Comparison of ENCODE assay signal across 8 cellular contexts in genomic region chr19:15379996-15380647, GRCh38. TPM values are rescaled to one million over a fixed set of nuclear protein-coding genes. Genes with fewer than 3 reads are reported as not detected.
A peak's percentile ranks its signal among the peaks of the same experiment; 100 is the strongest.
DNase-seq lines count a peak whose midpoint lies in the region; ATAC-seq and TF ChIP-seq lines count a peak whose summit lies in the region.

No MANE protein-coding gene starts in this region.

- intact Hi-C loops in vagina (cut with DNase I), result loop anchor here (5.0 kb wide), 1 partner anchor 57 kb away; no protein-coding TSS in a partner anchor

- DNase-seq in NCI-H524 (lab: John Stamatoyannopoulos, UW), result peak; percentile 41 to 69
- no peak for DNase-seq in NCI-H524 treated with DMSO at 0.1 percent for 48 hours (lab: John Stamatoyannopoulos, UW)
- DNase-seq in HPDE6-E6E7 (ENCODE audit: extremely low spot score), result peak; percentile 47
- DNase-seq in effector memory CD8-positive, alpha-beta T cell, result no peak
- DNase-seq in vagina (ENCODE audit: extremely low spot score in 2 of 2), result no peak

- peak overlapping the region; percentile 97 to 99 for H3K27ac Mint-ChIP-seq in effector memory CD8-positive, alpha-beta T cell

- no peaks in the 10 kb centered on the region for H3K9me3 ChIP-seq in mononuclear cell (ENCODE audit: low read depth, low read length)
- H3K9me3 ChIP-seq in vagina, result no peaks in the 10 kb centered on the region

- TF ChIP-seq CTCF in vagina (IDR thresholded peaks at IDR 0.05), result no peak

- H3K27me3 Mint-ChIP-seq in effector memory CD8-positive, alpha-beta T cell, result no peaks in the 10 kb centered on the region

- H3K27ac ChIP-seq in vagina, result peak overlapping the region; percentile 95

- H3K27me3 ChIP-seq in mononuclear cell (ENCODE audit: insufficient read depth, low read length) (no peaks in the 10 kb centered on the region), vagina (no peaks in the 10 kb centered on the region)

- H3K4me1 ChIP-seq in mononuclear cell (ENCODE audit: insufficient read depth, low read length) (peaks cover 25% of the 10 kb centered on the region), vagina (peaks cover 42% of the 10 kb centered on the region)

- no peaks in the 10 kb centered on the region for H3K9me3 Mint-ChIP-seq in effector memory CD8-positive, alpha-beta T cell

- peaks cover 19 to 32% of the 10 kb centered on the region in 2 donors for H3K4me1 Mint-ChIP-seq in effector memory CD8-positive, alpha-beta T cell (ENCODE audit: low read depth in 2 of 2)

- H3K36me3 Mint-ChIP-seq in effector memory CD8-positive, alpha-beta T cell (ENCODE audit: insufficient read depth), result peaks cover 40% of the 10 kb centered on the region

- H3K36me3 ChIP-seq in vagina, result no peaks in the 10 kb centered on the region

- peak; percentile 12 for ATAC-seq in GM21390 (IDR thresholded peaks at IDR 0.05; ENCODE audit: unreplicated experiment)
- ATAC-seq in effector memory CD8-positive, alpha-beta T cell (replicated peaks), result peak; percentile 45

- peak overlapping the region; percentile 98 for H3K4me3 ChIP-seq in mononuclear cell (ENCODE audit: low read length)
- peak overlapping the region; percentile 98 to 100 for H3K4me3 ChIP-seq in vagina

- TF ChIP-seq POLR2A in Raji (IDR thresholded peaks at IDR 0.05; ENCODE audit: insufficient read depth, low read depth, low read length) (peak; percentile 38), vagina (IDR thresholded peaks at IDR 0.05) (peak in 1 of 2 donors; percentile 22)

- H3K4me3 Mint-ChIP-seq in effector memory CD8-positive, alpha-beta T cell, result peak overlapping the region; percentile 89 to 97

RNA-seq across cellular contexts. Expression of gene AKAP8, which starts 0.5 kb away (rescaled TPM):
- 57.5 TPM for total RNA-seq in mononuclear cell
- 27.7 TPM for total RNA-seq in vagina

RNA-seq across cellular contexts. Expression of gene AKAP8L, which starts 38.7 kb away (rescaled TPM):
- 76.9 TPM for total RNA-seq in mononuclear cell
- 127 TPM for total RNA-seq in vagina

RNA-seq across cellular contexts. Expression of gene BRD4, which starts 47.8 kb away (rescaled TPM):
- total RNA-seq in mononuclear cell (29.3 TPM), vagina (53.0 TPM)

Comparison
In these comparisons a context has a peak if more than half of its experiments do, and no peak if none do; other contexts are left out.
1. DNase-seq: peak in NCI-H524 (2 of 2) and HPDE6-E6E7 (single experiment); none in NCI-H524 treated with DMSO at 0.1 percent for 48 hours (single experiment), effector memory CD8-positive, alpha-beta T cell (0 of 3) and vagina (0 of 2).